Comparison of ENCODE assay signal across 8 cellular contexts in genomic region chr7:33108931-33109757, GRCh38. TPM values are rescaled to one million over a fixed set of nuclear protein-coding genes. Genes with fewer than 3 reads are reported as not detected.
DNase-seq lines count a peak whose midpoint lies in the region; ATAC-seq and TF ChIP-seq lines count a peak whose summit lies in the region.

RP9 (minus strand) TSS chr7:33109404; CDS start chr7:33109372, 32 bp downstream.

- H3K9ac ChIP-seq in PC-3 (ENCODE audit: low read length), result peak within 1 kb of the TSS; percentile 80

- no peaks in the 10 kb centered on the region for H3K36me3 Mint-ChIP-seq in naive thymus-derived CD4-positive, alpha-beta T cell
- peaks cover 1% of the 10 kb centered on the region for H3K36me3 Mint-ChIP-seq in stimulated activated memory B cell treated with anti-CD40 and anti-IgM and Interleukin-4, amounts not matched to agents 10 μg/mL and 1 μg/mL and 100 μg/mL, for 72 hours

- WGBS in esophagus squamous epithelium, 2 donors, result 0% methylated on average over 6 to 10 of the region's 103 CpGs

- peaks cover 5 to 32% (median 16%) of the 10 kb centered on the region in 5 donors for H3K27me3 Mint-ChIP-seq in naive thymus-derived CD4-positive, alpha-beta T cell
- no peaks in the 10 kb centered on the region for H3K27me3 Mint-ChIP-seq in stimulated activated memory B cell treated with anti-CD40 and anti-IgM and Interleukin-4, amounts not matched to agents 10 μg/mL and 1 μg/mL and 100 μg/mL, for 72 hours

- TF ChIP-seq CTCF in PC-3 (conservative IDR thresholded peaks at IDR 0.05; ENCODE audit: low read depth, low read length) (peak; percentile 46; the same call in 1 of the 2 replicates), esophagus squamous epithelium (IDR thresholded peaks at IDR 0.05) (peak; percentile 47 to 73 (median 68))

- H3K4me1 Mint-ChIP-seq in naive thymus-derived CD4-positive, alpha-beta T cell, result peaks cover 25 to 52% (median 45%) of the 10 kb centered on the region in 7 donors
- H3K4me1 Mint-ChIP-seq in stimulated activated memory B cell treated with anti-CD40 and anti-IgM and Interleukin-4, amounts not matched to agents 10 μg/mL and 1 μg/mL and 100 μg/mL, for 72 hours, result peaks cover 41% of the 10 kb centered on the region

- H3K27ac Mint-ChIP-seq in naive thymus-derived CD4-positive, alpha-beta T cell, result peak within 1 kb of the TSS; percentile 25 to 95 (median 77)
- peak within 1 kb of the TSS; percentile 93 for H3K27ac Mint-ChIP-seq in stimulated activated memory B cell treated with anti-CD40 and anti-IgM and Interleukin-4, amounts not matched to agents 10 μg/mL and 1 μg/mL and 100 μg/mL, for 72 hours

- CTCF ChIA-PET in PC-3 (lab: Charles Lee), result interaction anchor here (0.8 to 1.7 kb wide), 4 partner anchors 33 to 309 kb away, joined by 3 to 9 read pairs (median 6); partner anchors contain the start of gene NT5C3A
- CTCF ChIA-PET in naive thymus-derived CD4-positive, alpha-beta T cell (lab: Charles Lee), result interaction anchor here (0.9 to 4.8 kb wide), 10 partner anchors 11 to 309 kb away, joined by 3 to 32 read pairs (median 5); partner anchors contain the start of gene BBS9

- no peaks in the 10 kb centered on the region for H3F3A ChIP-seq in PC-3 (ENCODE audit: low read length, unreplicated experiment)

- H3K27me3 ChIP-seq in PC-3 (ENCODE audit: low read length), result no peaks in the 10 kb centered on the region
- no peaks in the 10 kb centered on the region for H3K27me3 ChIP-seq in esophagus squamous epithelium
- H3K27me3 ChIP-seq in naive thymus-derived CD4-positive, alpha-beta T cell (ENCODE audit: control insufficient read depth in 2 of 2, insufficient read depth in 2 of 2, low read length in 2 of 2), result no peaks in the 10 kb centered on the region

- intact Hi-C loops in PC-3 (cut with micrococcal nuclease), result loop anchor here (2.0 to 5.0 kb wide), 4 partner anchors 46 to 417 kb away; partner anchors contain the start of genes FKBP9, KBTBD2 and NT5C3A
- intact Hi-C loops in esophagus squamous epithelium (cut with DNase I), result no loop called here
- intact Hi-C loops in naive thymus-derived CD4-positive, alpha-beta T cell (cut with micrococcal nuclease), result loop anchor here (1.0 to 5.0 kb wide), 14 partner anchors 16 to 614 kb away; partner anchors contain the start of genes BBS9 (in 2 of the 2), KBTBD2 (in 2 of the 2) and AVL9 (in 1 of the 2)

- H3K9me3 ChIP-seq in PC-3 (ENCODE audit: low read length), result no peaks in the 10 kb centered on the region
- H3K9me3 ChIP-seq in esophagus squamous epithelium, result no peaks in the 10 kb centered on the region
- H3K9me3 ChIP-seq in naive thymus-derived CD4-positive, alpha-beta T cell (ENCODE audit: control insufficient read depth in 2 of 3, low read length in 3 of 3), result no peaks in the 10 kb centered on the region

- POLR2A ChIA-PET in PC-3 (lab: Charles Lee; ENCODE audit: unreplicated experiment), result no interaction called here
- POLR2A ChIA-PET in naive thymus-derived CD4-positive, alpha-beta T cell (lab: Charles Lee), result interaction anchor here (0.6 to 3.4 kb wide), 7 partner anchors 41 to 613 kb away, joined by 3 to 15 read pairs (median 3); partner anchors contain the start of genes AVL9 and NT5C3A

- DNase-seq in DMS 273 (lab: John Stamatoyannopoulos, UW; ENCODE audit: unreplicated experiment) (peak; percentile 95), HUDEP-2 (lab: John Stamatoyannopoulos, UW; ENCODE audit: unreplicated experiment in 76 of 76) (peak in 62 of 76 experiments; percentile 9 to 75 (median 44)), PC-3 (peak; percentile 71), activated T-cell treated with anti-CD3 and anti-CD28 coated beads for 4 hours (peak; percentile 67), esophagus squamous epithelium (lab: John Stamatoyannopoulos, UW) (no peak)
- peak; percentile 65 to 85 (median 77) for DNase-seq in naive thymus-derived CD4-positive, alpha-beta T cell

- peak in 2 of 4 donors; percentile 14 to 18 for TF ChIP-seq POLR2A in esophagus squamous epithelium (IDR thresholded peaks at IDR 0.05)

- H3K36me3 ChIP-seq in PC-3 (ENCODE audit: low read depth, low read length) (no peaks in the 10 kb centered on the region), esophagus squamous epithelium (no peaks in the 10 kb centered on the region)
- no peaks in the 10 kb centered on the region for H3K36me3 ChIP-seq in naive thymus-derived CD4-positive, alpha-beta T cell (ENCODE audit: control insufficient read depth in 2 of 3, insufficient read depth in 3 of 3, low read length in 3 of 3)

- peak within 1 kb of the TSS; percentile 83 to 96 (median 90) for H3K4me3 Mint-ChIP-seq in naive thymus-derived CD4-positive, alpha-beta T cell
- H3K4me3 Mint-ChIP-seq in stimulated activated memory B cell treated with anti-CD40 and anti-IgM and Interleukin-4, amounts not matched to agents 10 μg/mL and 1 μg/mL and 100 μg/mL, for 72 hours, result peak within 1 kb of the TSS; percentile 92

- peak within 1 kb of the TSS; percentile 99 for H3K4me2 ChIP-seq in PC-3 (ENCODE audit: low read length)

- H4K20me1 ChIP-seq in PC-3 (ENCODE audit: low read length), result no peaks in the 10 kb centered on the region

- H3K9me2 ChIP-seq in PC-3 (replicated peaks; ENCODE audit: low read length), result no peaks in the 10 kb centered on the region

- ATAC-seq in GM21367 (IDR thresholded peaks at IDR 0.05; ENCODE audit: unreplicated experiment) (peak; percentile 89), PC-3 (peak; percentile 84)
- peak; percentile 96 for ATAC-seq in naive thymus-derived CD4-positive, alpha-beta T cell
- peak; percentile 94 for ATAC-seq in stimulated activated memory B cell treated with anti-CD40 and anti-IgM and Interleukin-4, amounts not matched to agents 10 μg/mL and 1 μg/mL and 100 μg/mL, for 72 hours

- H3K4me1 ChIP-seq in PC-3 (ENCODE audit: insufficient read depth, low read length) (peaks cover 20% of the 10 kb centered on the region; the same call in 1 of the 2 replicates), esophagus squamous epithelium (peaks cover 17 to 45% (median 24%) of the 10 kb centered on the region in 3 donors)
- peaks cover 21 to 23% of the 10 kb centered on the region in 2 donors for H3K4me1 ChIP-seq in naive thymus-derived CD4-positive, alpha-beta T cell (ENCODE audit: control insufficient read depth in 2 of 2, insufficient read depth in 2 of 2, low read length in 2 of 2)

- peaks cover 0 to 4% (median 0%) of the 10 kb centered on the region in 11 donors for H3K9me3 Mint-ChIP-seq in naive thymus-derived CD4-positive, alpha-beta T cell
- no peaks in the 10 kb centered on the region for H3K9me3 Mint-ChIP-seq in stimulated activated memory B cell treated with anti-CD40 and anti-IgM and Interleukin-4, amounts not matched to agents 10 μg/mL and 1 μg/mL and 100 μg/mL, for 72 hours

- no TSS peak for BruUV-seq in PC-3 (replicated peaks; lab: Mats Ljungman, UMichigan)

- H3K79me2 ChIP-seq in PC-3 (ENCODE audit: low read length), result peaks cover 46% of the 10 kb centered on the region

- H3K27ac ChIP-seq in PC-3 (ENCODE audit: low read length) (peak within 1 kb of the TSS; percentile 23; the same call in 1 of the 2 replicates), esophagus squamous epithelium (peak within 1 kb of the TSS; percentile 73 to 88 (median 82))
- peak within 1 kb of the TSS; percentile 86 for H3K27ac ChIP-seq in naive thymus-derived CD4-positive, alpha-beta T cell (ENCODE audit: low read depth, low read length)

- H2AFZ ChIP-seq in PC-3 (ENCODE audit: low read length), result peak within 1 kb of the TSS; percentile 98

- H3K4me3 ChIP-seq in PC-3 (ENCODE audit: low read length), result peak within 1 kb of the TSS; percentile 99
- peak within 1 kb of the TSS; percentile 70 to 98 (median 96) for H3K4me3 ChIP-seq in esophagus squamous epithelium
- H3K4me3 ChIP-seq in naive thymus-derived CD4-positive, alpha-beta T cell (ENCODE audit: low read length), result peak within 1 kb of the TSS; percentile 83

RNA-seq across cellular contexts. Expression of gene RP9, which starts in this region (rescaled TPM):
- total RNA-seq in PC-3 (2014; rRNA removed), result 24.6 and 33.9 TPM in 2 replicates
- 1 to 10 TPM; 1.5 to 5.9 (median 4.4) TPM for total RNA-seq in esophagus squamous epithelium
- total RNA-seq in naive thymus-derived CD4-positive, alpha-beta T cell, result 10 to 100 TPM; 12.7 to 23.3 (median 14.7) TPM
- polyA plus RNA-seq in naive thymus-derived CD4-positive, alpha-beta T cell, result 10 to 100 TPM; 20.4 to 21.5 TPM

Comparison
In these comparisons a context has a peak if more than half of its experiments do, and no peak if none do; other contexts are left out.
1. H3K27ac ChIP-seq: peak in every context shown above with its lines; median percentile 86 in naive thymus-derived CD4-positive, alpha-beta T cell; 82 in esophagus squamous epithelium; 23 in PC-3.